Comparison of ENCODE assay signal across 8 cellular contexts in genomic region chr19:35144600-35145436, GRCh38. TPM values are rescaled to one million over a fixed set of nuclear protein-coding genes. Genes with fewer than 3 reads are reported as not detected.
A peak's percentile ranks its signal among the peaks of the same experiment; 100 is the strongest.
DNase-seq lines count a peak whose midpoint lies in the region; ATAC-seq and TF ChIP-seq lines count a peak whose summit lies in the region.
"Had no signal": no experiment of that assay in that cellular context is flagged by ENCODE, and none has a peak within 500 bp of the region (broad histone marks: within the 10 kb centered on the region; RNA-seq: fewer than 3 reads in every experiment).

No MANE protein-coding gene starts in this region.

- H3K27me3 ChIP-seq in heart left ventricle = peaks cover 0 to 23% (median 0%) of the 10 kb centered on the region in 9 donors
- peaks cover 24% of the 10 kb centered on the region for H3K27me3 ChIP-seq in transverse colon

- H3K4me1 ChIP-seq in heart left ventricle (peaks cover 0 to 38% (median 22%) of the 10 kb centered on the region in 12 donors), transverse colon (peaks cover 9 to 32% (median 25%) of the 10 kb centered on the region in 4 donors)

- intact Hi-C loops in left cardiac atrium (cut with DNase I) = loop anchor here in 1 of 2 donors (5.0 kb wide), 1 partner anchor 122 kb away; the partner anchor contains the start of gene USF2
- intact Hi-C loops in heart left ventricle (cut with DNase I) = loop anchor here in 6 of 10 donors (5.0 to 10.0 kb wide), 3 partner anchors 120 to 127 kb away; partner anchors contain the start of gene USF2 (in 5 of the 6)
- intact Hi-C loops in transverse colon (cut with DNase I; ENCODE audit: low total_unique reads) = no loop called here

- no peak overlapping the region for H3K4me3 Mint-ChIP-seq in activated CD4-positive, alpha-beta memory T cell treated with anti-CD3 and anti-CD28 coated beads, Interleukin-2, amount 10 ng/mL, durations not matched to agents 7 days and 5 days

- no peak overlapping the region for H3K27ac Mint-ChIP-seq in activated CD4-positive, alpha-beta memory T cell treated with anti-CD3 and anti-CD28 coated beads, Interleukin-2, amount 10 ng/mL, durations not matched to agents 7 days and 5 days

- CTCF ChIA-PET in activated CD4-positive, alpha-beta memory T cell treated with anti-CD3 and anti-CD28 coated beads, Interleukin-2, amount 10 ng/mL, durations not matched to agents 7 days and 5 days (lab: Charles Lee) = interaction anchor here (1.7 to 2.0 kb wide), 2 partner anchors 9 kb away, joined by 8 to 9 read pairs; partner anchors contain the start of gene FXYD5

- TF ChIP-seq CTCF in heart left ventricle (IDR thresholded peaks at IDR 0.05) = no peak
- no peak for TF ChIP-seq CTCF in transverse colon (IDR thresholded peaks at IDR 0.05)

- no peak for TF ChIP-seq EP300 in transverse colon (IDR thresholded peaks at IDR 0.05; ENCODE audit: low read depth)

- H3K27ac ChIP-seq in heart left ventricle (no peak overlapping the region), transverse colon (no peak overlapping the region)

- DNase-seq in left cardiac atrium = peak; percentile 55
- no peak for DNase-seq in heart left ventricle
- peak; percentile 37 for DNase-seq in activated CD4-positive, alpha-beta memory T cell treated with anti-CD3 and anti-CD28 coated beads, Interleukin-2, amount 10 ng/mL, durations not matched to agents 7 days and 5 days
- peak; percentile 84 for DNase-seq in transverse colon
- DNase-seq in mesenteric fat pad (ENCODE audit: low spot score) = no peak
- DNase-seq: GDM1 had no signal

- TF ChIP-seq POLR2A in heart left ventricle (IDR thresholded peaks at IDR 0.05) (no peak), transverse colon (IDR thresholded peaks at IDR 0.05) (no peak)

- peaks cover 35% of the 10 kb centered on the region for H3K4me1 Mint-ChIP-seq in activated CD4-positive, alpha-beta memory T cell treated with anti-CD3 and anti-CD28 coated beads, Interleukin-2, amount 10 ng/mL, durations not matched to agents 7 days and 5 days

- H3K4me3 ChIP-seq in heart left ventricle = no peak overlapping the region
- H3K4me3 ChIP-seq in transverse colon = no peak overlapping the region

- ATAC-seq in left cardiac atrium (no peak), heart left ventricle (no peak), GM19455 (IDR thresholded peaks at IDR 0.05; ENCODE audit: unreplicated experiment) (no peak)
- ATAC-seq: Panc1 had no signal

- H3K27me3 Mint-ChIP-seq in activated CD4-positive, alpha-beta memory T cell treated with anti-CD3 and anti-CD28 coated beads, Interleukin-2, amount 10 ng/mL, durations not matched to agents 7 days and 5 days = peaks cover 22% of the 10 kb centered on the region

- H3K36me3 Mint-ChIP-seq in activated CD4-positive, alpha-beta memory T cell treated with anti-CD3 and anti-CD28 coated beads, Interleukin-2, amount 10 ng/mL, durations not matched to agents 7 days and 5 days (ENCODE audit: low read depth) = no peaks in the 10 kb centered on the region

- H3K36me3 ChIP-seq in heart left ventricle = peaks cover 0 to 9% (median 0%) of the 10 kb centered on the region in 9 donors
- H3K36me3 ChIP-seq in transverse colon = no peaks in the 10 kb centered on the region

- H3K9me3 Mint-ChIP-seq in activated CD4-positive, alpha-beta memory T cell treated with anti-CD3 and anti-CD28 coated beads, Interleukin-2, amount 10 ng/mL, durations not matched to agents 7 days and 5 days = no peaks in the 10 kb centered on the region

- H3K9me3 ChIP-seq in heart left ventricle (no peaks in the 10 kb centered on the region), transverse colon (no peaks in the 10 kb centered on the region)

- 28 to 40% (median 32%) methylated on average over 13 to 15 of the region's 15 CpGs for WGBS in heart left ventricle, 4 donors
- WGBS in transverse colon (ENCODE audit: low coverage in 1 of 2), 2 donors = 37% methylated on average over 15 of the region's 15 CpGs; no CpG with 5 or more reads in 1 of the 2 donors

- POLR2A ChIA-PET in activated CD4-positive, alpha-beta memory T cell treated with anti-CD3 and anti-CD28 coated beads, Interleukin-2, amount 10 ng/mL, durations not matched to agents 7 days and 5 days (lab: Charles Lee) = interaction anchor here (1.1 kb wide), 2 partner anchors 66 to 67 kb away, joined by 3 to 4 read pairs; no protein-coding TSS in a partner anchor

- in situ Hi-C loops in transverse colon (cut with MboI; ENCODE audit: low pct_ligation_motif_present in 1 of 4, low pct_unique_long_range_greater_than_20kb in 1 of 4, low sequenced_read_pairs in 3 of 4) = no loop called here

RNA-seq across cellular contexts. Expression of gene FXYD7, which starts 1.8 kb away (rescaled TPM):
- total RNA-seq in left cardiac atrium (not detected), heart left ventricle (under 1 TPM in 3 of 9 donors, not detected in 6; 0.21 to 0.52 (median 0.28) TPM), transverse colon (not detected), mesenteric fat pad (0.48 TPM)
- polyA plus RNA-seq in heart left ventricle = not detected
- total RNA-seq in activated CD4-positive, alpha-beta memory T cell treated with anti-CD3 and anti-CD28 coated beads, Interleukin-2, amount 10 ng/mL, durations not matched to agents 7 days and 5 days = 1 to 10 TPM; 8.3 to 8.8 TPM

RNA-seq across cellular contexts. Expression of gene FXYD1, which starts 6.2 kb away (rescaled TPM):
- total RNA-seq in left cardiac atrium = 100 to 1,000 TPM; 297 to 393 TPM
- 100 to 1,000 TPM; 261 to 631 (median 412) TPM for total RNA-seq in heart left ventricle
- polyA plus RNA-seq in heart left ventricle = 100 to 1,000 TPM; 129 to 439 TPM
- total RNA-seq in activated CD4-positive, alpha-beta memory T cell treated with anti-CD3 and anti-CD28 coated beads, Interleukin-2, amount 10 ng/mL, durations not matched to agents 7 days and 5 days = 1 to 10 TPM; 3.3 to 3.6 TPM
- total RNA-seq in transverse colon = 10 to 100 TPM in 2 of 4 donors, not detected in 2; 10.6 to 29.2 TPM
- total RNA-seq in mesenteric fat pad = 47.3 TPM

RNA-seq across cellular contexts. Expression of gene FXYD5, which starts 9.7 kb away (rescaled TPM):
- 10 to 100 TPM; 35.5 to 46.7 TPM for total RNA-seq in left cardiac atrium
- total RNA-seq in heart left ventricle = 10 to 100 TPM; 15.3 to 87.9 (median 19.5) TPM
- 10 to 100 TPM; 31.0 to 59.2 TPM for polyA plus RNA-seq in heart left ventricle
- 100 to 1,000 TPM; 588 to 589 TPM for total RNA-seq in activated CD4-positive, alpha-beta memory T cell treated with anti-CD3 and anti-CD28 coated beads, Interleukin-2, amount 10 ng/mL, durations not matched to agents 7 days and 5 days
- total RNA-seq in transverse colon = 10 to 100 TPM in 2 of 4 donors, 1 to 10 TPM in 2; 2.0 to 57.2 (median 15.1) TPM
- total RNA-seq in mesenteric fat pad = 73.4 TPM

RNA-seq across cellular contexts. Expression of gene LGI4, which starts 10.0 kb away (rescaled TPM):
- 10 to 100 TPM; 11.6 to 17.9 TPM for total RNA-seq in left cardiac atrium
- 10 to 100 TPM in 3 of 9 donors, 1 to 10 TPM in 6; 2.2 to 15.1 (median 6.0) TPM for total RNA-seq in heart left ventricle
- polyA plus RNA-seq in heart left ventricle = 10 to 100 TPM in 1 of 2 donors, 1 to 10 TPM in 1; 4.2 to 14.2 TPM
- under 1 TPM; 0.55 to 0.68 TPM for total RNA-seq in activated CD4-positive, alpha-beta memory T cell treated with anti-CD3 and anti-CD28 coated beads, Interleukin-2, amount 10 ng/mL, durations not matched to agents 7 days and 5 days
- total RNA-seq in transverse colon = 10 to 100 TPM in 3 of 4 donors, 1 to 10 TPM in 1; 9.8 to 71.8 (median 25.9) TPM
- 7.7 TPM for total RNA-seq in mesenteric fat pad

RNA-seq across cellular contexts. Expression of gene FXYD3, which starts 29.2 kb away (rescaled TPM):
- total RNA-seq in left cardiac atrium = 1 to 10 TPM; 1.5 to 3.6 TPM
- 1 to 10 TPM in 2 of 9 donors, under 1 TPM in 4, not detected in 3; 0.37 to 2.5 (median 0.80) TPM for total RNA-seq in heart left ventricle
- 1 to 10 TPM in 1 of 2 donors, under 1 TPM in 1; 0.98 to 1.1 TPM for polyA plus RNA-seq in heart left ventricle
- not detected for total RNA-seq in activated CD4-positive, alpha-beta memory T cell treated with anti-CD3 and anti-CD28 coated beads, Interleukin-2, amount 10 ng/mL, durations not matched to agents 7 days and 5 days
- 1,000 to 10,000 TPM; 1,678 to 4,641 (median 3,622) TPM for total RNA-seq in transverse colon
- total RNA-seq in mesenteric fat pad = 1.3 TPM

Comparison
In these comparisons a context has a peak if more than half of its experiments do, and no peak if none do; other contexts are left out.
1. DNase-seq: peak in left cardiac atrium (single experiment), activated CD4-positive, alpha-beta memory T cell treated with anti-CD3 and anti-CD28 coated beads, Interleukin-2, amount 10 ng/mL, durations not matched to agents 7 days and 5 days (single experiment) and transverse colon (single experiment); none in heart left ventricle (0 of 5) and mesenteric fat pad (single experiment).